7 cellular contexts compared by ENCODE assay signal in the genomic region with DNA sequence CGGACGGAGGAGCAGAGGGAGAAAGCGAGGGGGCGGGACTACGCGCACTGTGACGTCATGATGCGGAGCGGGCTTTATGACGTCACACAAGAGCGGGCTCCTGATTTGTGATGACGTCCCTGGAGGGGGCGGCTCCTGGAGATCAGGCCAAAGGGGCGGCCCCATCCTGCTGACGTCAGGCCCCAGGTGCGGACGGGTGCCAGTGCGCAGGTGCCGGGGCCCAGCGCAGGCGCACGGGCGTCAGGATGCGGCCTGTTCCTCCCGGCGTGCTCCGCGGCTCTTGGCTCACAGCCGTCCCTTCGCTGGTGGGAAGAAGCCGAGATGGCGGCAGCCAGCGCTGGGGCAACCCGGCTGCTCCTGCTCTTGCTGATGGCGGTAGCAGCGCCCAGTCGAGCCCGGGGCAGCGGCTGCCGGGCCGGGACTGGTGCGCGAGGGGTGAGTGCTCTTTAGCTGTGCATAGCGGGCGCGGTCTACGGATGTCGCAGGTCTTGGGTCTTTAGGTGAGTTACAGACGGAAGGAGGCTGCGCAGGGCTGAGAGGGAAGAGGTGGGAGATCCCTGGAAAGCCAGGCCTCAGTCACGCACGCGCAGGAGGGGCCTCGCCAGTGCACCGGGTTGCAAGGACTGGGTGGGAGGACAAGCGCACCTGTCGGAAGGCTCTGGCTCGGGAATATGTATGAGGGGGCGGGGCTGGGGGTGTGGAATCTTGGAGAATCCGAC. TPM values are rescaled to one million over a fixed set of nuclear protein-coding genes. Genes with fewer than 3 reads are reported as not detected.
A peak's percentile ranks its signal among the peaks of the same experiment; 100 is the strongest.
DNase-seq lines count a peak whose midpoint lies in the region; ATAC-seq, FAIRE-seq and TF ChIP-seq lines count a peak whose summit lies in the region.

A gene (plus strand): TSS at position 284 of the 719 bp plus-strand sequence. CDS start 38 bp downstream, at position 322.
A gene (minus strand): TSS at position 625 of the 719 bp plus-strand sequence. CDS start 460 bp downstream, at position 165.

- H3K36me3 ChIP-seq in bronchial epithelial cell (ENCODE audit: control insufficient read depth, insufficient read depth, low read length), result peaks cover 20% of the 10 kb centered on the region

- FAIRE-seq in bronchial epithelial cell (lab: Jason Lieb, UNC), result no peak

- DNase-seq in NCI-H2107 treated with DMSO at 0.1 percent for 48 hours (lab: John Stamatoyannopoulos, UW; ENCODE audit: unreplicated experiment) (peak; percentile 72), bronchial epithelial cell (ENCODE audit: low read depth) (peak; percentile 76), inferior parietal cortex (ENCODE audit: extremely low spot score) (peak; percentile 89), smooth muscle cell of the brain vasculature (ENCODE audit: low read depth, low spot score) (peak; percentile 70)

- H3K4me3 ChIP-seq in WI38 (ENCODE audit: low read depth, low read length) (peak within 1 kb of the TSS; percentile 76), bronchial epithelial cell (ENCODE audit: low read depth, low read length) (peak within 1 kb of the TSS; percentile 93)

- no peaks in the 10 kb centered on the region for H3K27me3 ChIP-seq in bronchial epithelial cell (ENCODE audit: control insufficient read depth, insufficient read depth, low read length)

- TF ChIP-seq CTCF in WI38 (IDR thresholded peaks at IDR 0.05; ENCODE audit: low read depth, low read length) (no peak), bronchial epithelial cell (IDR thresholded peaks at IDR 0.05; ENCODE audit: insufficient read depth, low read length, severe bottlenecking) (no peak)

- peak; percentile 77 for ATAC-seq in GM18511 (IDR thresholded peaks at IDR 0.05; ENCODE audit: unreplicated experiment)
- ATAC-seq in HG02981 (IDR thresholded peaks at IDR 0.05; ENCODE audit: unreplicated experiment), result peak; percentile 78

RNA-seq across cellular contexts. Expression of the first gene that starts in this region (rescaled TPM):
- total RNA-seq in bronchial epithelial cell, result 24.7 and 37.1 TPM in 2 replicates

RNA-seq across cellular contexts. Expression of the second gene that starts in this region (rescaled TPM):
- total RNA-seq in bronchial epithelial cell, result 0.51 and 0.79 TPM in 2 replicates

Comparison
In these comparisons a context has a peak if more than half of its experiments do, and no peak if none do; other contexts are left out.
1. Peak in every context shown above with its lines: DNase-seq, ATAC-seq and H3K4me3 ChIP-seq.